ENCODE assay signal across 23 cellular contexts in the genomic region with DNA sequence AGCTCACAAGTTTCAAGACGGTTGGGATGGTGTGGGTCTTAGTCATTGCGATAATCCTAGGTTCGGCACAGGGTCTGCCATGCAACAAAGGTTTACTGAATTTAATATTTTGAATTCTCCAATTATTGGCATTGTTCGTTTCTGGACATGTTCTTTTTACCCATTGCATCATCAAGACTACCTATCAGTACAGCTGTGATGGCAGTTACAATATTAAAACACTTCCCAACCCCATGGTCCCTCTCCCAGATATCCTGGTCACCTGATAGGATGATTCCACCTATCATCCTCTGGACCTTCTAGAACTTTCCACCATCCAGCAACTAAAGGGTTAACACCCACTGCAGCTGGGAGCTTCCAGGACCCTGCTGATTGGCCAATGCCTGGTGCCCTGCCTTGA.
DNase-seq lines count a peak whose midpoint lies in the region; ATAC-seq and TF ChIP-seq lines count a peak whose summit lies in the region.
"Had no signal": no experiment of that assay in that cellular context is flagged by ENCODE, and none has a peak within 500 bp of the region (broad histone marks: within the 10 kb centered on the region; RNA-seq: fewer than 3 reads in every experiment).

No MANE protein-coding gene starts in this region.

- no peak for ATAC-seq in central memory CD8-positive, alpha-beta T cell (replicated peaks; ENCODE audit: extremely low read depth, poor library complexity, severe bottlenecking)
- no peak for ATAC-seq in natural killer cell
- no peak for ATAC-seq in HG03442 (IDR thresholded peaks at IDR 0.05; ENCODE audit: unreplicated experiment)
- ATAC-seq: CD8-positive, alpha-beta T cell; Right ventricle myocardium inferior; SK-N-SH treated with all-trans-retinoic acid at 6 μM for 48 hours had no signal

- H3K36me3 Mint-ChIP-seq in CD8-positive, alpha-beta memory T cell = peaks cover 0 to 2% (median 0%) of the 10 kb centered on the region in 3 donors
- H3K36me3 Mint-ChIP-seq in central memory CD8-positive, alpha-beta T cell (ENCODE audit: insufficient read depth) = no peaks in the 10 kb centered on the region
- no peaks in the 10 kb centered on the region for H3K36me3 Mint-ChIP-seq in natural killer cell
- H3K36me3 Mint-ChIP-seq: CD8-positive, alpha-beta T cell; IgD-negative memory B cell had no signal

- H3K9me3 ChIP-seq in CD8-positive, alpha-beta memory T cell (ENCODE audit: low read length) = no peaks in the 10 kb centered on the region
- H3K9me3 ChIP-seq in KOPT-K1 (ENCODE audit: insufficient read depth, low read length, poor library complexity, severe bottlenecking) = no peaks in the 10 kb centered on the region
- H3K9me3 ChIP-seq: SJCRH30 had no signal

- peaks cover 21% of the 10 kb centered on the region for H3K4me1 ChIP-seq in CD8-positive, alpha-beta memory T cell (ENCODE audit: insufficient read depth, low read length)
- H3K4me1 ChIP-seq: SJCRH30 had no signal

- intact Hi-C loops in natural killer cell (cut with micrococcal nuclease) = loop anchor here (1.0 kb wide), 2 partner anchors 29 to 285 kb away; no protein-coding TSS in a partner anchor

- H3K4me1 Mint-ChIP-seq in CD8-positive, alpha-beta memory T cell = peaks cover 32 to 36% (median 34%) of the 10 kb centered on the region in 3 donors
- peaks cover 32% of the 10 kb centered on the region for H3K4me1 Mint-ChIP-seq in central memory CD8-positive, alpha-beta T cell
- H3K4me1 Mint-ChIP-seq in natural killer cell = peaks cover 50 to 55% of the 10 kb centered on the region in 2 donors
- H3K4me1 Mint-ChIP-seq: IgD-negative memory B cell had no signal

- no peak for DNase-seq in CD8-positive, alpha-beta memory T cell
- no peak for DNase-seq in central memory CD8-positive, alpha-beta T cell (ENCODE audit: low spot score in 2 of 2)
- no peak for DNase-seq in natural killer cell
- no peak for DNase-seq in cortex of kidney (lab: John Stamatoyannopoulos, UW)
- DNase-seq in kidney glomerular epithelial cell (lab: John Stamatoyannopoulos, UW) = no peak
- DNase-seq in HT-29 (ENCODE audit: low spot score) = no peak
- DNase-seq: CD8-positive, alpha-beta T cell; DMS 273 treated with DMSO at 0.1 percent for 48 hours; DMS79; Karpas-422; NCI-H1105; NCI-H1930; NCI-H2107; NCI-H524; NCI-H748 treated with DMSO at 0.1 percent for 48 hours; PC-9; SJCRH30 had no signal

- H3K27ac ChIP-seq in CD8-positive, alpha-beta memory T cell (ENCODE audit: low read depth, low read length) = no peak overlapping the region
- H3K27ac ChIP-seq in KOPT-K1 (ENCODE audit: low read depth, low read length, poor library complexity, severe bottlenecking) = peak overlapping the region; percentile 57
- H3K27ac ChIP-seq: C4-2B, PC-9, SJCRH30 had no signal

- H3K9me3 Mint-ChIP-seq in CD8-positive, alpha-beta memory T cell = no peaks in the 10 kb centered on the region
- H3K9me3 Mint-ChIP-seq in central memory CD8-positive, alpha-beta T cell = no peaks in the 10 kb centered on the region
- H3K9me3 Mint-ChIP-seq in natural killer cell = no peaks in the 10 kb centered on the region
- H3K9me3 Mint-ChIP-seq: CD8-positive, alpha-beta T cell; IgD-negative memory B cell had no signal

- no peaks in the 10 kb centered on the region for H3K36me3 ChIP-seq in CD8-positive, alpha-beta memory T cell (ENCODE audit: insufficient read depth, low read length)
- H3K36me3 ChIP-seq in KOPT-K1 (ENCODE audit: insufficient read depth, low read length) = no peaks in the 10 kb centered on the region
- H3K36me3 ChIP-seq: SJCRH30 had no signal

- POLR2A ChIA-PET in CD8-positive, alpha-beta memory T cell (lab: Charles Lee) = no interaction called here

- CTCF ChIA-PET in CD8-positive, alpha-beta memory T cell (lab: Charles Lee) = interaction anchor here (1.6 kb wide), 1 partner anchor 37 kb away, joined by 4 read pairs; no protein-coding TSS in a partner anchor

- H3K4me3 Mint-ChIP-seq in CD8-positive, alpha-beta memory T cell = peak overlapping the region in 3 of 7 donors; percentile 33 to 78 (median 58)
- H3K4me3 Mint-ChIP-seq in central memory CD8-positive, alpha-beta T cell = peak overlapping the region; percentile 51
- H3K4me3 Mint-ChIP-seq in natural killer cell = peak overlapping the region; percentile 72
- H3K4me3 Mint-ChIP-seq: CD8-positive, alpha-beta T cell; IgD-negative memory B cell had no signal

- no peaks in the 10 kb centered on the region for H3K27me3 ChIP-seq in CD8-positive, alpha-beta memory T cell (ENCODE audit: insufficient read depth, low read length, poor library complexity, severe bottlenecking)
- H3K27me3 ChIP-seq: SJCRH30 had no signal

- no peak overlapping the region for H3K4me3 ChIP-seq in CD8-positive, alpha-beta memory T cell (ENCODE audit: low read length)
- H3K4me3 ChIP-seq: PC-9, SJCRH30 had no signal

- H3K27me3 Mint-ChIP-seq in CD8-positive, alpha-beta memory T cell = peaks cover 0 to 2% of the 10 kb centered on the region in 2 donors
- no peaks in the 10 kb centered on the region for H3K27me3 Mint-ChIP-seq in central memory CD8-positive, alpha-beta T cell
- peaks cover 0 to 4% of the 10 kb centered on the region in 2 donors for H3K27me3 Mint-ChIP-seq in natural killer cell (ENCODE audit: low read depth in 2 of 2)

- TF ChIP-seq CTCF in natural killer cell (IDR thresholded peaks at IDR 0.05) = no peak

- H3K27ac Mint-ChIP-seq in CD8-positive, alpha-beta memory T cell = peak overlapping the region in 5 of 8 donors; percentile 22 to 84 (median 52)
- peak overlapping the region; percentile 74 for H3K27ac Mint-ChIP-seq in central memory CD8-positive, alpha-beta T cell (ENCODE audit: low read depth)
- peak overlapping the region; percentile 79 to 86 for H3K27ac Mint-ChIP-seq in natural killer cell
- H3K27ac Mint-ChIP-seq: IgD-negative memory B cell had no signal
